ENCODE assay signal across 3 cellular contexts in genomic region chr6:70184723-70185122, GRCh38.
"Had no signal": no experiment of that assay in that cellular context is flagged by ENCODE, and none has a peak within 500 bp of the region (broad histone marks: within the 10 kb centered on the region; RNA-seq: fewer than 3 reads in every experiment).

No MANE protein-coding gene starts in this region.

- DNase-seq: GDM1, GF-D8 had no signal

- H3K4me3 ChIP-seq: GM12878 had no signal
